9 cellular contexts compared by ENCODE assay signal in the genomic region with DNA sequence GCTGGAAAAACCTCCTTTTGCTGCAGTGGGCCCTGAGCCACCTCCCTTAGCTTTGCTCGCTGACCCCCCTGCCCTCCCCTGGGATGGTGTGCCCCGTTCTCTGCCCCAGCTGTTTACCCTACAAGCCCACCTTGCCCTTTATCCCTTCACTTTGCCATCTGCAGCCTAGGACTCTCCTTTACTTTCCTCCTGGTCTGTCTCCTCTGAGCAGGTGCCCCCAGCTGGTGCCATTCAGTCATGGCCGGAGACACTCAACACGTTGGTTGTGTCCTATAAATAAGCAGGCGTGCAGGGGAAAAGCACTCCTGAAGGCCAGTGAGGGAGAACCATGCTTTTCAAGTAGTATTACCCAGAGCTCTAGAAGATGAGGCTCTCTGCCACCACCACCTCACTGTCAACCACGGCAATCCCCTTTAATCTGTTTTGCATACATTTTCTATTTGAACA. TPM values are rescaled to one million over a fixed set of nuclear protein-coding genes. Genes with fewer than 3 reads are reported as not detected.
DNase-seq lines count a peak whose midpoint lies in the region; ATAC-seq, FAIRE-seq and TF ChIP-seq lines count a peak whose summit lies in the region.
"Had no signal": no experiment of that assay in that cellular context is flagged by ENCODE, and none has a peak within 500 bp of the region (broad histone marks: within the 10 kb centered on the region; RNA-seq: fewer than 3 reads in every experiment).

No MANE protein-coding gene starts in this region.

- no peak overlapping the region for H3K4me2 ChIP-seq in IMR-90 (ENCODE audit: low read depth, low read length)

- in situ Hi-C loops in IMR-90 (cut with MboI; ENCODE audit: low sequenced_read_pairs) = no loop called here

- H3K4me1 ChIP-seq in IMR-90 (ENCODE audit: control insufficient read depth, insufficient read depth, low read length) (peaks cover 33% of the 10 kb centered on the region), kidney (ENCODE audit: control insufficient read depth in 1 of 2, insufficient read depth in 1 of 2, low read depth in 1 of 2, low read length in 2 of 2) (peaks cover 42 to 68% of the 10 kb centered on the region in 2 donors), ovary (ENCODE audit: insufficient read depth) (peaks cover 1% of the 10 kb centered on the region)

- H3K27ac ChIP-seq in IMR-90 (ENCODE audit: insufficient read depth, low read length) (no peak overlapping the region), kidney (ENCODE audit: low read depth in 2 of 2, low read length in 2 of 2) (peak overlapping the region; percentile 66 to 74), ovary (no peak overlapping the region)
- H3K27ac ChIP-seq: epithelial cell of prostate had no signal

- ATAC-seq in activated CD8-positive, alpha-beta T cell treated with anti-CD3 and anti-CD28 coated beads for 36 hours = no peak
- ATAC-seq in activated CD8-positive, alpha-beta T cell treated with anti-CD3 and anti-CD28 coated beads, Interleukin-2, amount 10 ng/mL, durations not matched to agents 7 days and 5 days = no peak
- no peak for ATAC-seq in IMR-90 (ENCODE audit: low read depth)

- no peaks in the 10 kb centered on the region for H3K9me3 ChIP-seq in IMR-90 (ENCODE audit: control insufficient read depth, insufficient read depth, low read length)
- no peaks in the 10 kb centered on the region for H3K9me3 ChIP-seq in kidney (ENCODE audit: control insufficient read depth in 1 of 2, low read length in 2 of 2)
- no peaks in the 10 kb centered on the region for H3K9me3 ChIP-seq in ovary

- H2AFZ ChIP-seq in IMR-90 (replicated peaks; ENCODE audit: low read length, poor library complexity) = no peak overlapping the region

- H3K9me1 ChIP-seq in IMR-90 (ENCODE audit: insufficient read depth, low read length) = peaks cover 11% of the 10 kb centered on the region

- no peak for TF ChIP-seq RAD21 in IMR-90 (IDR thresholded peaks at IDR 0.05; ENCODE audit: low read length)

- TF ChIP-seq POLR2A in IMR-90 (IDR thresholded peaks at IDR 0.05; ENCODE audit: low read depth, low read length) (no peak), ovary (IDR thresholded peaks at IDR 0.05) (no peak)

- H4K20me1 ChIP-seq in IMR-90 (ENCODE audit: insufficient read depth, low read length) = no peaks in the 10 kb centered on the region

- no peak overlapping the region; a peak in 1 of 4 replicates for H4K8ac ChIP-seq in IMR-90 (ENCODE audit: low read depth in 2 of 2, low read length in 2 of 2)

- no peak overlapping the region for H2BK20ac ChIP-seq in IMR-90 (ENCODE audit: low read depth, low read length)

- TF ChIP-seq CTCF in activated CD8-positive, alpha-beta T cell treated with anti-CD3 and anti-CD28 coated beads for 36 hours (IDR thresholded peaks at IDR 0.05) = no peak
- TF ChIP-seq CTCF in IMR-90 (conservative IDR thresholded peaks at IDR 0.05; ENCODE audit: low read depth, low read length) (no peak), kidney (IDR thresholded peaks at IDR 0.05; ENCODE audit: borderline replicate concordance, extremely low read depth, insufficient read depth) (peak; percentile 2), ovary (IDR thresholded peaks at IDR 0.05) (no peak)

- H3K9me3 Mint-ChIP-seq in activated CD8-positive, alpha-beta T cell treated with anti-CD3 and anti-CD28 coated beads for 36 hours = no peaks in the 10 kb centered on the region
- H3K9me3 Mint-ChIP-seq in activated CD8-positive, alpha-beta T cell treated with anti-CD3 and anti-CD28 coated beads, Interleukin-2, amount 10 ng/mL, durations not matched to agents 7 days and 5 days (ENCODE audit: insufficient read depth) = no peaks in the 10 kb centered on the region

- no TSS peak for BruUV-seq in IMR-90 (replicated peaks; lab: Mats Ljungman, UMichigan)

- H3K18ac ChIP-seq in IMR-90 (ENCODE audit: low read depth, low read length) = no peak overlapping the region

- no peak overlapping the region for H3K56ac ChIP-seq in IMR-90 (ENCODE audit: extremely low read depth, insufficient read depth, low read length)

- no peak overlapping the region for H4K5ac ChIP-seq in IMR-90 (ENCODE audit: low read depth, low read length)

- H3K4ac ChIP-seq in IMR-90 (ENCODE audit: low read depth, low read length) = peak overlapping the region; percentile 40; the same call in 1 of the 2 replicates

- no CpG with 5 or more reads among the region's 6 CpGs for WGBS in IMR-90 (ENCODE audit: extremely low coverage in 2 of 2, insufficient read length in 1 of 2), 2 experiments
- WGBS in ovary, 3 donors = 82 to 88% (median 85%) methylated on average over 6 of the region's 6 CpGs

- H2AK5ac ChIP-seq in IMR-90 (ENCODE audit: low read depth, low read length) = 0 out of 2 replicates have a peak overlapping the region, but pooled peaks have one; percentile 39

- no peak for FAIRE-seq in kidney (lab: Jason Lieb, UNC)

- H2BK15ac ChIP-seq in IMR-90 (ENCODE audit: low read depth, low read length) = no peak overlapping the region

- H3K36me3 Mint-ChIP-seq in activated CD8-positive, alpha-beta T cell treated with anti-CD3 and anti-CD28 coated beads for 36 hours (ENCODE audit: low read depth) = no peaks in the 10 kb centered on the region
- H3K36me3 Mint-ChIP-seq in activated CD8-positive, alpha-beta T cell treated with anti-CD3 and anti-CD28 coated beads, Interleukin-2, amount 10 ng/mL, durations not matched to agents 7 days and 5 days (ENCODE audit: low read depth) = no peaks in the 10 kb centered on the region

- peak overlapping the region; percentile 27; the same call in 1 of the 2 replicates for H4K91ac ChIP-seq in IMR-90 (ENCODE audit: insufficient read depth, low read depth, low read length)

- H3K4me3 ChIP-seq in IMR-90 (ENCODE audit: insufficient read depth, low read depth, low read length) (no peak overlapping the region), kidney (ENCODE audit: low read length in 2 of 2) (peak overlapping the region in 1 of 2 donors; percentile 23), ovary (no peak overlapping the region)

- H2BK5ac ChIP-seq in IMR-90 (ENCODE audit: low read depth, low read length, poor library complexity, severe bottlenecking) = no peak overlapping the region

- CTCF ChIA-PET in activated CD8-positive, alpha-beta T cell treated with anti-CD3 and anti-CD28 coated beads for 36 hours (lab: Charles Lee) = interaction anchor here (0.9 to 2.5 kb wide), 8 partner anchors 8 to 35 kb away, joined by 3 to 17 read pairs (median 4); no protein-coding TSS in a partner anchor
- CTCF ChIA-PET in activated CD8-positive, alpha-beta T cell treated with anti-CD3 and anti-CD28 coated beads, Interleukin-2, amount 10 ng/mL, durations not matched to agents 7 days and 5 days (lab: Charles Lee) = interaction anchor here (0.6 to 7.7 kb wide), 5 partner anchors 9 to 101 kb away, joined by 3 to 53 read pairs (median 3); no protein-coding TSS in a partner anchor
- CTCF ChIA-PET in IMR-90 (lab: Yijun Ruan, JAX) = interaction anchor here (1.2 to 2.0 kb wide), 2 partner anchors 33 to 36 kb away, joined by 3 to 7 read pairs; no protein-coding TSS in a partner anchor

- DNase-seq in activated CD8-positive, alpha-beta T cell treated with anti-CD3 and anti-CD28 coated beads for 36 hours = peak; percentile 39
- no peak for DNase-seq in activated CD8-positive, alpha-beta T cell treated with anti-CD3 and anti-CD28 coated beads, Interleukin-2, amount 10 ng/mL, durations not matched to agents 7 days and 5 days
- DNase-seq in IMR-90 (no peak), kidney (no peak), ureter (ENCODE audit: low spot score) (peak; percentile 35), ovary (no peak)
- DNase-seq in activated CD8-positive, alpha-beta memory T cell treated with anti-CD3 and anti-CD28 coated beads, Interleukin-2, amount 50 U/mL, for 48 hours = no peak
- no peak for DNase-seq in activated CD4-positive, alpha-beta T cell treated with anti-CD3 and anti-CD28 coated beads for 48 hours

- H3K4me3 Mint-ChIP-seq in activated CD8-positive, alpha-beta T cell treated with anti-CD3 and anti-CD28 coated beads for 36 hours = no peak overlapping the region
- H3K4me3 Mint-ChIP-seq in activated CD8-positive, alpha-beta T cell treated with anti-CD3 and anti-CD28 coated beads, Interleukin-2, amount 10 ng/mL, durations not matched to agents 7 days and 5 days = no peak overlapping the region

- peaks cover 0 to 12% of the 10 kb centered on the region in 2 experiments; a peak in 1 of 4 replicates for H3K79me1 ChIP-seq in IMR-90 (ENCODE audit: low read depth in 1 of 2, low read length in 2 of 2)

- H3K27me3 ChIP-seq in IMR-90 (ENCODE audit: control insufficient read depth, insufficient read depth, low read length) (no peaks in the 10 kb centered on the region), ovary (no peaks in the 10 kb centered on the region)

- H3K14ac ChIP-seq in IMR-90 (replicated peaks; ENCODE audit: low read depth, low read length) = no peak overlapping the region

- peak overlapping the region; percentile 60 for H3K27ac Mint-ChIP-seq in activated CD8-positive, alpha-beta T cell treated with anti-CD3 and anti-CD28 coated beads for 36 hours
- no peak overlapping the region for H3K27ac Mint-ChIP-seq in activated CD8-positive, alpha-beta T cell treated with anti-CD3 and anti-CD28 coated beads, Interleukin-2, amount 10 ng/mL, durations not matched to agents 7 days and 5 days

- POLR2A ChIA-PET in activated CD8-positive, alpha-beta T cell treated with anti-CD3 and anti-CD28 coated beads for 36 hours (lab: Charles Lee) = interaction anchor here (0.6 to 0.9 kb wide), 2 partner anchors 20 to 91 kb away, joined by 3 to 4 read pairs; no protein-coding TSS in a partner anchor
- POLR2A ChIA-PET in activated CD8-positive, alpha-beta T cell treated with anti-CD3 and anti-CD28 coated beads, Interleukin-2, amount 10 ng/mL, durations not matched to agents 7 days and 5 days (lab: Charles Lee) = interaction anchor here (0.8 kb wide), 1 partner anchor 28 kb away, joined by 3 read pairs; no protein-coding TSS in a partner anchor
- POLR2A ChIA-PET in IMR-90 (lab: Charles Lee; ENCODE audit: unreplicated experiment) = no interaction called here

- dilution Hi-C loops in IMR-90 (cut with HindIII; ENCODE audit: low sequenced_read_pairs, unreplicated experiment) = no loop called here

- H3K9ac ChIP-seq in IMR-90 (ENCODE audit: low read depth, low read length) (no peak overlapping the region), kidney (ENCODE audit: low read length in 2 of 2) (peak overlapping the region in 1 of 2 donors; percentile 24)

- TF ChIP-seq EP300 in ovary (IDR thresholded peaks at IDR 0.05) = no peak

- no peak overlapping the region for H3K23ac ChIP-seq in IMR-90 (ENCODE audit: low read depth, low read length)

- no peaks in the 10 kb centered on the region for H3K27me3 Mint-ChIP-seq in activated CD8-positive, alpha-beta T cell treated with anti-CD3 and anti-CD28 coated beads for 36 hours
- no peaks in the 10 kb centered on the region for H3K27me3 Mint-ChIP-seq in activated CD8-positive, alpha-beta T cell treated with anti-CD3 and anti-CD28 coated beads, Interleukin-2, amount 10 ng/mL, durations not matched to agents 7 days and 5 days (ENCODE audit: low read depth)

- H2AK9ac ChIP-seq in IMR-90 (replicated peaks; ENCODE audit: low read depth, low read length, poor library complexity) = no peak overlapping the region

- H3K36me3 ChIP-seq in IMR-90 (ENCODE audit: control insufficient read depth, insufficient read depth, low read length) = peaks cover 2% of the 10 kb centered on the region; the same call in 1 of the 2 replicates
- peaks cover 6 to 7% of the 10 kb centered on the region in 2 donors for H3K36me3 ChIP-seq in kidney (ENCODE audit: control insufficient read depth in 1 of 2, insufficient read depth in 2 of 2, low read length in 2 of 2)
- H3K36me3 ChIP-seq in ovary = no peaks in the 10 kb centered on the region

- intact Hi-C loops in activated CD8-positive, alpha-beta T cell treated with anti-CD3 and anti-CD28 coated beads for 36 hours (cut with micrococcal nuclease) = no loop called here
- intact Hi-C loops in IMR-90 (cut with micrococcal nuclease) (no loop called here), kidney (cut with DNase I) (no loop called here), ovary (cut with DNase I) (no loop called here)

- H2BK120ac ChIP-seq in IMR-90 (ENCODE audit: low read depth, low read length) = no peak overlapping the region

- H3K4me1 Mint-ChIP-seq in activated CD8-positive, alpha-beta T cell treated with anti-CD3 and anti-CD28 coated beads for 36 hours (ENCODE audit: low read depth) = peaks cover 38% of the 10 kb centered on the region
- peaks cover 36% of the 10 kb centered on the region for H3K4me1 Mint-ChIP-seq in activated CD8-positive, alpha-beta T cell treated with anti-CD3 and anti-CD28 coated beads, Interleukin-2, amount 10 ng/mL, durations not matched to agents 7 days and 5 days (ENCODE audit: low read depth)

RNA-seq across cellular contexts. Expression of a gene that starts 6.1 kb away (rescaled TPM):
- total RNA-seq in activated CD8-positive, alpha-beta T cell treated with anti-CD3 and anti-CD28 coated beads for 36 hours = 1 to 10 TPM; 1.8 to 1.9 TPM
- 1 to 10 TPM in 1 of 2 experiments, under 1 TPM in 1; 0.76 to 1.6 TPM for total RNA-seq in activated CD8-positive, alpha-beta T cell treated with anti-CD3 and anti-CD28 coated beads, Interleukin-2, amount 10 ng/mL, durations not matched to agents 7 days and 5 days
- total RNA-seq in IMR-90 (2012; rRNA removed) (5.9 and 6.1 TPM in 2 replicates), kidney (76.4 TPM), ureter (22.7 TPM), ovary (10 to 100 TPM in 3 of 7 donors, 1 to 10 TPM in 4; 4.8 to 21.9 (median 7.3) TPM)
- polyA plus RNA-seq in IMR-90 (2012; rRNA removed) (8.6 and 10.1 TPM in 2 replicates), kidney (ENCODE audit: insufficient read depth, low read depth, low replicate concordance) (83.1 TPM), ovary (1 to 10 TPM; 8.1 to 9.7 TPM)
- polyA plus RNA-seq in IMR-90 (2012; cell fraction: cytosol; rRNA removed) = 4.5 and 6.1 TPM in 2 replicates
- 46.1 and 53.0 TPM in 2 replicates for polyA plus RNA-seq in IMR-90 (2012; cell fraction: nucleus; rRNA removed; ENCODE audit: low replicate concordance)

RNA-seq across cellular contexts. Expression of a gene that starts 12.9 kb away (rescaled TPM):
- total RNA-seq in activated CD8-positive, alpha-beta T cell treated with anti-CD3 and anti-CD28 coated beads for 36 hours = under 1 TPM; 0.16 to 0.27 TPM
- total RNA-seq in activated CD8-positive, alpha-beta T cell treated with anti-CD3 and anti-CD28 coated beads, Interleukin-2, amount 10 ng/mL, durations not matched to agents 7 days and 5 days = not detected
- total RNA-seq in IMR-90 (2012; rRNA removed) (11.7 and 13.6 TPM in 2 replicates), kidney (146 TPM), ureter (62.7 TPM), ovary (100 to 1,000 TPM in 5 of 7 donors, 10 to 100 TPM in 2; 35.6 to 511 (median 174) TPM)
- polyA plus RNA-seq in IMR-90 (2012; rRNA removed) (19.7 and 30.0 TPM in 2 replicates), kidney (ENCODE audit: insufficient read depth, low read depth, low replicate concordance) (44.4 TPM), ovary (100 to 1,000 TPM in 1 of 2 donors, 10 to 100 TPM in 1; 56.7 to 603 TPM)
- polyA plus RNA-seq in IMR-90 (2012; cell fraction: cytosol; rRNA removed) = 16.4 and 30.1 TPM in 2 replicates
- polyA plus RNA-seq in IMR-90 (2012; cell fraction: nucleus; rRNA removed; ENCODE audit: low replicate concordance) = 18.4 and 24.2 TPM in 2 replicates

RNA-seq across cellular contexts. Expression of a gene that starts 35.0 kb away (rescaled TPM):
- total RNA-seq in activated CD8-positive, alpha-beta T cell treated with anti-CD3 and anti-CD28 coated beads for 36 hours = 10 to 100 TPM; 34.4 to 37.6 TPM
- 10 to 100 TPM; 44.6 to 45.2 TPM for total RNA-seq in activated CD8-positive, alpha-beta T cell treated with anti-CD3 and anti-CD28 coated beads, Interleukin-2, amount 10 ng/mL, durations not matched to agents 7 days and 5 days
- total RNA-seq in IMR-90 (2012; rRNA removed) = 12.4 and 18.6 TPM in 2 replicates
- polyA plus RNA-seq in IMR-90 (2012; rRNA removed) = 8.4 and 10.6 TPM in 2 replicates
- 1.7 and 2.4 TPM in 2 replicates for polyA plus RNA-seq in IMR-90 (2012; cell fraction: cytosol; rRNA removed)
- polyA plus RNA-seq in IMR-90 (2012; cell fraction: nucleus; rRNA removed; ENCODE audit: low replicate concordance) = 0.39 and 4.0 TPM in 2 replicates
- 24.5 TPM for total RNA-seq in kidney
- polyA plus RNA-seq in kidney (ENCODE audit: insufficient read depth, low read depth, low replicate concordance) = 18.7 TPM
- 21.2 TPM for total RNA-seq in ureter
- 10 to 100 TPM; 19.4 to 38.0 (median 28.6) TPM for total RNA-seq in ovary
- polyA plus RNA-seq in ovary = 10 to 100 TPM; 25.5 to 27.4 TPM

RNA-seq across cellular contexts. Expression of a gene that starts 54.5 kb away (rescaled TPM):
- not detected for total RNA-seq in activated CD8-positive, alpha-beta T cell treated with anti-CD3 and anti-CD28 coated beads for 36 hours
- not detected for total RNA-seq in activated CD8-positive, alpha-beta T cell treated with anti-CD3 and anti-CD28 coated beads, Interleukin-2, amount 10 ng/mL, durations not matched to agents 7 days and 5 days
- total RNA-seq in IMR-90 (2012; rRNA removed) = not detected in 2 replicates
- polyA plus RNA-seq in IMR-90 (2012; rRNA removed) = not detected in 2 replicates
- not detected in 2 replicates for polyA plus RNA-seq in IMR-90 (2012; cell fraction: cytosol; rRNA removed)
- polyA plus RNA-seq in IMR-90 (2012; cell fraction: nucleus; rRNA removed; ENCODE audit: low replicate concordance) = not detected in 2 replicates
- 19.3 TPM for total RNA-seq in kidney
- 127 TPM for polyA plus RNA-seq in kidney (ENCODE audit: insufficient read depth, low read depth, low replicate concordance)
- total RNA-seq in ureter = not detected
- total RNA-seq in ovary = not detected
- under 1 TPM in 1 of 2 donors, not detected in 1; 0.05 TPM for polyA plus RNA-seq in ovary

Comparison
In these comparisons a context has a peak if more than half of its experiments do, and no peak if none do; other contexts are left out.
1. DNase-seq: peak in activated CD8-positive, alpha-beta T cell treated with anti-CD3 and anti-CD28 coated beads for 36 hours (single experiment) and ureter (single experiment); none in activated CD8-positive, alpha-beta T cell treated with anti-CD3 and anti-CD28 coated beads, Interleukin-2, amount 10 ng/mL, durations not matched to agents 7 days and 5 days (single experiment), IMR-90 (single experiment), kidney (single experiment), ovary (0 of 5), activated CD8-positive, alpha-beta memory T cell treated with anti-CD3 and anti-CD28 coated beads, Interleukin-2, amount 50 U/mL, for 48 hours (single experiment) and activated CD4-positive, alpha-beta T cell treated with anti-CD3 and anti-CD28 coated beads for 48 hours (single experiment).
2. H3K27ac ChIP-seq: peak in kidney (2 of 2); none in IMR-90 (single experiment) and ovary (0 of 2).